8 cellular contexts compared by ENCODE assay signal in the genomic region with DNA sequence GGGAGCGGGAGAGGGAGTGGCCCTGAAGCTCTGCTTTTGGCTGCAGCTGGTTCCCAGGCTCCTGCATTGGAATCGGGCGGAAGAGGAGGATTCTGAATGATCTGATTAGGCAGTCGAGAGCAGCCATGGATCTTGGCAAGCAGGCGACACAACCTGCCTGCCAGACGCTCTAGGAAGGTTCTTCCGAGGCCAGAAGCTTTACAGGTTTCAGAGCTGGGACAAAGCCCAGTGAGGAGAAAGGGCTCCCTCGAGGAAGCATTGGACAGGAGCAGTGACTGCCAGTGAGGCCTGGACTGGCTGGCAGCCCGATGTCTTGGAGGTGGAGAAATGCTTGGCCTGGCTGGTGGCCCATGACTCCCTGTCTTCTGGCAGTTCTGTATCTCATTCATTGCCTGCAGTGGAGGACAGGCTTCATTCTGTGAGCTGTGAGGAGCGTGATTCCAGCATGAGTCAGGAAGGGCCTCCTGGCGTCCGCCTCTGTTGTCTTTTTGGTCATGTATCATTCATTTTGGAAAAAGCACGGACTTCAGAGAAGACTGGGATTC.
DNase-seq lines count a peak whose midpoint lies in the region; ATAC-seq and TF ChIP-seq lines count a peak whose summit lies in the region.

No MANE protein-coding gene starts in this region.

- H3K9me3 Mint-ChIP-seq in activated T-cell treated with anti-CD3 and anti-CD28 coated beads, Interleukin-2, amount 50 U/mL, for 24 hours, result no peaks in the 10 kb centered on the region

- ATAC-seq in gastroesophageal sphincter (peak; percentile 95), HG02852 (IDR thresholded peaks at IDR 0.05; ENCODE audit: unreplicated experiment) (no peak), GM21423 (IDR thresholded peaks at IDR 0.05; ENCODE audit: unreplicated experiment) (no peak), HG02981 (IDR thresholded peaks at IDR 0.05; ENCODE audit: unreplicated experiment) (no peak)

- H3K36me3 Mint-ChIP-seq in activated T-cell treated with anti-CD3 and anti-CD28 coated beads, Interleukin-2, amount 50 U/mL, for 24 hours (ENCODE audit: low read depth), result no peaks in the 10 kb centered on the region

- DNase-seq in SK-N-SH (peak; percentile 76), prostate gland (ENCODE audit: low spot score) (peak; percentile 95)
- DNase-seq in activated T-cell treated with anti-CD3 and anti-CD28 coated beads, Interleukin-2, amount 50 U/mL, for 24 hours, result no peak

- TF ChIP-seq CTCF in C4-2B (conservative IDR thresholded peaks at IDR 0.05) (no peak), SK-N-SH (IDR thresholded peaks at IDR 0.05) (no peak), gastroesophageal sphincter (IDR thresholded peaks at IDR 0.05) (no peak), prostate gland (IDR thresholded peaks at IDR 0.05) (peak in 1 of 4 experiments; percentile 7)

- peaks cover 92% of the 10 kb centered on the region for H3K79me2 ChIP-seq in SK-N-SH (ENCODE audit: insufficient read depth)

- H4K20me1 ChIP-seq in SK-N-SH (ENCODE audit: insufficient read depth), result peaks cover 67% of the 10 kb centered on the region

- H3K36me3 ChIP-seq in SK-N-SH (replicated peaks in 1 of 2; ENCODE audit: control insufficient read depth in 1 of 2, insufficient read depth in 2 of 2, low read length in 1 of 2), result peaks cover 0 to 25% of the 10 kb centered on the region in 2 experiments
- H3K36me3 ChIP-seq in gastroesophageal sphincter, result no peaks in the 10 kb centered on the region
- no peaks in the 10 kb centered on the region for H3K36me3 ChIP-seq in prostate gland

- CTCF ChIA-PET in SK-N-SH (lab: Yijun Ruan, JAX), result interaction anchor here (1.2 to 5.1 kb wide), 9 partner anchors 12 to 183 kb away, joined by 3 to 53 read pairs (median 6); no protein-coding TSS in a partner anchor

- peak overlapping the region; percentile 72 for H3K4me2 ChIP-seq in SK-N-SH

- H3K4me1 ChIP-seq in SK-N-SH (ENCODE audit: control insufficient read depth in 1 of 2, insufficient read depth in 2 of 2, low read depth in 1 of 2, low read length in 1 of 2) (peaks cover 56 to 67% of the 10 kb centered on the region in 2 experiments), gastroesophageal sphincter (peaks cover 0 to 52% (median 22%) of the 10 kb centered on the region in 3 donors), prostate gland (replicated peaks) (peaks cover 7% of the 10 kb centered on the region)

- no peak overlapping the region for H3K27ac Mint-ChIP-seq in activated T-cell treated with anti-CD3 and anti-CD28 coated beads, Interleukin-2, amount 50 U/mL, for 24 hours

- peaks cover 57% of the 10 kb centered on the region for H3F3A ChIP-seq in SK-N-SH (replicated peaks; ENCODE audit: insufficient read depth)

- H3K9me2 ChIP-seq in SK-N-SH, result no peaks in the 10 kb centered on the region

- TF ChIP-seq POLR2A in gastroesophageal sphincter (IDR thresholded peaks at IDR 0.05) (no peak), prostate gland (IDR thresholded peaks at IDR 0.05) (no peak)

- peak; percentile 66 to 70; a peak in 2 of 4 replicates for TF ChIP-seq EP300 in SK-N-SH (IDR thresholded peaks at IDR 0.05; ENCODE audit: borderline replicate concordance in 1 of 2, low read depth in 1 of 2, low read length in 1 of 2)
- TF ChIP-seq EP300 in gastroesophageal sphincter (IDR thresholded peaks at IDR 0.05), result no peak

- no peak for TF ChIP-seq RAD21 in SK-N-SH (IDR thresholded peaks at IDR 0.05; ENCODE audit: low read length)

- no peak overlapping the region for H3K4me3 Mint-ChIP-seq in activated T-cell treated with anti-CD3 and anti-CD28 coated beads, Interleukin-2, amount 50 U/mL, for 24 hours

- H3K27ac ChIP-seq in C4-2B, result peak overlapping the region; percentile 67
- peak overlapping the region; percentile 97 for H3K27ac ChIP-seq in SK-N-SH (ENCODE audit: low read depth in 2 of 2, low read length in 1 of 2)
- peak overlapping the region in 3 of 4 donors; percentile 51 to 66 (median 52) for H3K27ac ChIP-seq in gastroesophageal sphincter
- no peak overlapping the region for H3K27ac ChIP-seq in prostate gland

- POLR2A ChIA-PET in SK-N-SH (lab: Yijun Ruan, JAX), result interaction anchor here (0.6 to 1.7 kb wide), 2 partner anchors 47 to 123 kb away, joined by 4 to 7 read pairs; no protein-coding TSS in a partner anchor

- no peak overlapping the region for H2AFZ ChIP-seq in SK-N-SH (ENCODE audit: low read depth)

- H3K4me3 ChIP-seq in SK-N-SH (ENCODE audit: low read depth in 2 of 2, low read length in 1 of 2) (no peak overlapping the region), gastroesophageal sphincter (no peak overlapping the region), prostate gland (no peak overlapping the region)

- 13% methylated on average over 12 of the region's 13 CpGs for WGBS in SK-N-SH (ENCODE audit: low lambda C conversion rate)
- WGBS in gastroesophageal sphincter (ENCODE audit: low coverage in 1 of 2), 2 donors, result 19 to 25% methylated on average over 3 to 7 of the region's 13 CpGs
- WGBS in prostate gland, result 15% methylated on average over 13 of the region's 13 CpGs

- intact Hi-C loops in prostate gland (cut with DNase I), result no loop called here

- H3K27me3 ChIP-seq in SK-N-SH (ENCODE audit: insufficient read depth), result no peaks in the 10 kb centered on the region
- no peaks in the 10 kb centered on the region for H3K27me3 ChIP-seq in gastroesophageal sphincter
- H3K27me3 ChIP-seq in prostate gland (replicated peaks; ENCODE audit: insufficient read depth), result no peaks in the 10 kb centered on the region

- H3K4me1 Mint-ChIP-seq in activated T-cell treated with anti-CD3 and anti-CD28 coated beads, Interleukin-2, amount 50 U/mL, for 24 hours (ENCODE audit: low read depth), result no peaks in the 10 kb centered on the region

- peak overlapping the region; percentile 62; the same call in 1 of the 2 replicates for H3K9ac ChIP-seq in SK-N-SH

- H3K9me3 ChIP-seq in SK-N-SH (no peaks in the 10 kb centered on the region), gastroesophageal sphincter (no peaks in the 10 kb centered on the region), prostate gland (no peaks in the 10 kb centered on the region)

- no peaks in the 10 kb centered on the region for H3K27me3 Mint-ChIP-seq in activated T-cell treated with anti-CD3 and anti-CD28 coated beads, Interleukin-2, amount 50 U/mL, for 24 hours

TF ChIP-seq in SK-N-SH, 30 proteins besides CTCF, POLR2A, EP300 and RAD21 (continues in another document):
- TF ChIP-seq NFIC (IDR thresholded peaks at IDR 0.05; ENCODE audit: borderline replicate concordance) (peak; percentile 94), PBX3 (IDR thresholded peaks at IDR 0.05) (peak; percentile 93), SIN3A (IDR thresholded peaks at IDR 0.05; ENCODE audit: borderline replicate concordance, low read depth, low read length) (peak; percentile 87; the same call in 1 of the 2 replicates), POLR2AphosphoS5 (IDR thresholded peaks at IDR 0.05; ENCODE audit: low read depth, low read length) (peak; percentile 59; the same call in 1 of the 2 replicates), TEAD4 (IDR thresholded peaks at IDR 0.05; ENCODE audit: borderline replicate concordance, insufficient read depth) (peak; percentile 75), JUND (IDR thresholded peaks at IDR 0.05) (peak; percentile 89), RXRA (IDR thresholded peaks at IDR 0.05; ENCODE audit: borderline replicate concordance, low read depth) (peak; percentile 72; the same call in 1 of the 2 replicates), GATA2 (CRISPR knock-in tag; IDR thresholded peaks at IDR 0.05) (0 out of 2 replicates have a peak, but pooled peaks have one; percentile 30), MAX (IDR thresholded peaks at IDR 0.05; ENCODE audit: low read depth) (peak; percentile 91), EZH2phosphoT487 (IDR thresholded peaks at IDR 0.05; ENCODE audit: borderline replicate concordance, low read depth) (no peak), TAF1 (IDR thresholded peaks at IDR 0.05; ENCODE audit: borderline replicate concordance, low read depth, low read length) (peak; percentile 24; the same call in 1 of the 2 replicates), FOSL2 (IDR thresholded peaks at IDR 0.05; ENCODE audit: borderline replicate concordance, low read depth) (peak; percentile 90), SMC3 (IDR thresholded peaks at IDR 0.05; ENCODE audit: low read depth, low read length) (no peak), RCOR1 (IDR thresholded peaks at IDR 0.05; ENCODE audit: low read length) (peak; percentile 84), GABPA (IDR thresholded peaks at IDR 0.05; ENCODE audit: low read depth) (no peak), TCF12 (IDR thresholded peaks at IDR 0.05) (peak; percentile 85), CHD2 (IDR thresholded peaks at IDR 0.05; ENCODE audit: low read length, partially characterized antibody) (peak; percentile 33)
- TF ChIP-seq, protein P1, sequence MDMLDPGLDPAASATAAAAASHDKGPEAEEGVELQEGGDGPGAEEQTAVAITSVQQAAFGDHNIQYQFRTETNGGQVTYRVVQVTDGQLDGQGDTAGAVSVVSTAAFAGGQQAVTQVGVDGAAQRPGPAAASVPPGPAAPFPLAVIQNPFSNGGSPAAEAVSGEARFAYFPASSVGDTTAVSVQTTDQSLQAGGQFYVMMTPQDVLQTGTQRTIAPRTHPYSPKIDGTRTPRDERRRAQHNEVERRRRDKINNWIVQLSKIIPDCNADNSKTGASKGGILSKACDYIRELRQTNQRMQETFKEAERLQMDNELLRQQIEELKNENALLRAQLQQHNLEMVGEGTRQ (IDR thresholded peaks at IDR 0.05; ENCODE audit: borderline replicate concordance, low read depth, low read length), result no peak
- TF ChIP-seq, protein P2, sequence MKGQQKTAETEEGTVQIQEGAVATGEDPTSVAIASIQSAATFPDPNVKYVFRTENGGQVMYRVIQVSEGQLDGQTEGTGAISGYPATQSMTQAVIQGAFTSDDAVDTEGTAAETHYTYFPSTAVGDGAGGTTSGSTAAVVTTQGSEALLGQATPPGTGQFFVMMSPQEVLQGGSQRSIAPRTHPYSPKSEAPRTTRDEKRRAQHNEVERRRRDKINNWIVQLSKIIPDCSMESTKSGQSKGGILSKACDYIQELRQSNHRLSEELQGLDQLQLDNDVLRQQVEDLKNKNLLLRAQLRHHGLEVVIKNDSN (IDR thresholded peaks at IDR 0.05; ENCODE audit: borderline replicate concordance, low read depth), result no peak

Comparison
In these comparisons a context has a peak if more than half of its experiments do, and no peak if none do; other contexts are left out.
1. H3K27ac ChIP-seq: peak in C4-2B (single experiment), SK-N-SH (2 of 2) and gastroesophageal sphincter (3 of 4); none in prostate gland (0 of 2).